ENCODE assay signal across 13 cellular contexts in genomic region chr15:31484369-31484951, GRCh38.
DNase-seq lines count a peak whose midpoint lies in the region; ATAC-seq and TF ChIP-seq lines count a peak whose summit lies in the region.
"Had no signal": no experiment of that assay in that cellular context is flagged by ENCODE, and none has a peak within 500 bp of the region (broad histone marks: within the 10 kb centered on the region; RNA-seq: fewer than 3 reads in every experiment).

No MANE protein-coding gene starts in this region.

- peaks cover 9% of the 10 kb centered on the region for H3K36me3 Mint-ChIP-seq in CD4-positive, alpha-beta T cell (ENCODE audit: low read depth)
- peaks cover 5% of the 10 kb centered on the region for H3K36me3 Mint-ChIP-seq in dendritic cell treated with granulocyte-macrophage colony-stimulating factor and Interleukin-4, amounts not matched to agents 40 ng/mL and 50 ng/mL, for 4 days (ENCODE audit: low read depth)

- H4K20me1 ChIP-seq in neural cell (ENCODE audit: insufficient read depth): no peaks in the 10 kb centered on the region

- no peak overlapping the region for H3K4me2 ChIP-seq in neural cell (ENCODE audit: low read length)
- H3K4me2 ChIP-seq: PC-9 had no signal

- H2AFZ ChIP-seq in neural cell (ENCODE audit: low read depth, low read length): no peak overlapping the region
- H2AFZ ChIP-seq: PC-9 had no signal

- H3K79me2 ChIP-seq in neural cell (replicated peaks; ENCODE audit: insufficient read depth, low read length): no peaks in the 10 kb centered on the region

- WGBS in HUES64: 94% methylated on average over 44 of the region's 44 CpGs

- no peak for TF ChIP-seq EP300 in neural cell (conservative IDR thresholded peaks at IDR 0.05; ENCODE audit: poor library complexity, severe bottlenecking)

- no peak for TF ChIP-seq CTCF in CD4-positive, alpha-beta T cell (IDR thresholded peaks at IDR 0.05)
- no peak for TF ChIP-seq CTCF in neural cell (IDR thresholded peaks at IDR 0.05; ENCODE audit: poor library complexity, severe bottlenecking)

- H3K4me1 Mint-ChIP-seq in CD4-positive, alpha-beta T cell (ENCODE audit: low read depth): peaks cover 49% of the 10 kb centered on the region
- peaks cover 20% of the 10 kb centered on the region for H3K4me1 Mint-ChIP-seq in dendritic cell treated with granulocyte-macrophage colony-stimulating factor and Interleukin-4, amounts not matched to agents 40 ng/mL and 50 ng/mL, for 4 days (ENCODE audit: low read depth)

- TF ChIP-seq RAD21 in neural cell (conservative IDR thresholded peaks at IDR 0.05): no peak

- intact Hi-C loops in CD4-positive, alpha-beta T cell (cut with DNase I, micrococcal nuclease): loop anchor here (2.0 to 10.0 kb wide), 4 partner anchors 90 to 388 kb away; partner anchors contain the start of gene OTUD7A (in 1 of the 2)
- intact Hi-C loops in dendritic cell treated with granulocyte-macrophage colony-stimulating factor and Interleukin-4, amounts not matched to agents 40 ng/mL and 50 ng/mL, for 4 days (cut with micrococcal nuclease): loop anchor here (10.0 kb wide), 1 partner anchor 120 kb away; no protein-coding TSS in a partner anchor

- H3K4me1 ChIP-seq in HUES64 (ENCODE audit: insufficient read depth, low read length): no peaks in the 10 kb centered on the region

- H3K9ac ChIP-seq in HUES64 (ENCODE audit: low read depth, low read length): no peak overlapping the region
- H3K9ac ChIP-seq in neural cell (ENCODE audit: low read length): no peak overlapping the region

- ATAC-seq in CD4-positive, alpha-beta T cell (ENCODE audit: poor library complexity): no peak
- ATAC-seq in GM18870 (IDR thresholded peaks at IDR 0.05; ENCODE audit: unreplicated experiment): no peak
- ATAC-seq: GM12878, K562 had no signal

- no peaks in the 10 kb centered on the region for H3K27me3 ChIP-seq in CD4-positive, alpha-beta T cell (ENCODE audit: control insufficient read depth, insufficient read depth, low read length)
- H3K27me3 ChIP-seq in HUES64 (ENCODE audit: insufficient read depth, low read length) (peaks cover 60% of the 10 kb centered on the region), neural cell (ENCODE audit: insufficient read depth, low read depth, low read length) (peaks cover 63% of the 10 kb centered on the region)
- H3K27me3 ChIP-seq: BE2C had no signal

- POLR2A ChIA-PET in CD4-positive, alpha-beta T cell (lab: Charles Lee): interaction anchor here (0.9 to 4.6 kb wide), 15 partner anchors 11 to 277 kb away, joined by 3 to 68 read pairs (median 10); partner anchors contain the start of gene KLF13

- no peaks in the 10 kb centered on the region for H3K9me3 Mint-ChIP-seq in CD4-positive, alpha-beta T cell
- no peaks in the 10 kb centered on the region for H3K9me3 Mint-ChIP-seq in dendritic cell treated with granulocyte-macrophage colony-stimulating factor and Interleukin-4, amounts not matched to agents 40 ng/mL and 50 ng/mL, for 4 days

- CTCF ChIA-PET in CD4-positive, alpha-beta T cell (lab: Charles Lee): interaction anchor here (1.2 to 1.9 kb wide), 2 partner anchors 11 to 269 kb away, joined by 4 to 7 read pairs; no protein-coding TSS in a partner anchor

- no peak for DNase-seq in CD4-positive, alpha-beta T cell
- DNase-seq in occipital lobe (lab: John Stamatoyannopoulos, UW): no peak
- DNase-seq in NCI-H1694 treated with DMSO at 0.1 percent for 48 hours (lab: John Stamatoyannopoulos, UW): no peak
- no peak for DNase-seq in NCI-H187 (lab: John Stamatoyannopoulos, UW)
- DNase-seq: BE2C, NCI-H446, PC-9 had no signal

- H3K27ac Mint-ChIP-seq in CD4-positive, alpha-beta T cell: peak overlapping the region; percentile 81
- H3K27ac Mint-ChIP-seq in dendritic cell treated with granulocyte-macrophage colony-stimulating factor and Interleukin-4, amounts not matched to agents 40 ng/mL and 50 ng/mL, for 4 days: no peak overlapping the region

- no peaks in the 10 kb centered on the region for H3F3A ChIP-seq in neural cell (ENCODE audit: insufficient read depth, low read length, poor library complexity, severe bottlenecking)

- H3K4me3 ChIP-seq in HUES64 (ENCODE audit: low read length) (0 out of 2 replicates have a peak overlapping the region, but pooled peaks have one; percentile 6), neural cell (ENCODE audit: low read length) (peak overlapping the region; percentile 40)
- H3K4me3 ChIP-seq: GM12878, K562, PC-9 had no signal

- H3K36me3 ChIP-seq in HUES64 (ENCODE audit: insufficient read depth, low read length) (no peaks in the 10 kb centered on the region), neural cell (ENCODE audit: insufficient read depth, low read length) (peaks cover 11% of the 10 kb centered on the region)
- H3K36me3 ChIP-seq: BE2C had no signal

- H3K4me3 Mint-ChIP-seq in CD4-positive, alpha-beta T cell: peak overlapping the region; percentile 91
- peak overlapping the region; percentile 60 for H3K4me3 Mint-ChIP-seq in dendritic cell treated with granulocyte-macrophage colony-stimulating factor and Interleukin-4, amounts not matched to agents 40 ng/mL and 50 ng/mL, for 4 days

- H3K9me2 ChIP-seq in neural cell (ENCODE audit: insufficient read depth, low read length): no peaks in the 10 kb centered on the region

- no peaks in the 10 kb centered on the region for H3K27me3 Mint-ChIP-seq in CD4-positive, alpha-beta T cell
- peaks cover 66% of the 10 kb centered on the region for H3K27me3 Mint-ChIP-seq in dendritic cell treated with granulocyte-macrophage colony-stimulating factor and Interleukin-4, amounts not matched to agents 40 ng/mL and 50 ng/mL, for 4 days

- H3K9me3 ChIP-seq in CD4-positive, alpha-beta T cell (ENCODE audit: control insufficient read depth, low read length): no peaks in the 10 kb centered on the region
- H3K9me3 ChIP-seq in HUES64 (ENCODE audit: insufficient read depth, low read depth, low read length): 0 out of 2 replicates have a peak, but pooled peaks cover 5% of the 10 kb centered on the region
- peaks cover 9% of the 10 kb centered on the region for H3K9me3 ChIP-seq in neural cell (ENCODE audit: low read length)
- H3K9me3 ChIP-seq: BE2C had no signal

- no peak overlapping the region for H3K27ac ChIP-seq in CD4-positive, alpha-beta T cell (ENCODE audit: low read depth, low read length)
- no peak overlapping the region for H3K27ac ChIP-seq in HUES64 (ENCODE audit: low read depth, low read length)
- H3K27ac ChIP-seq in neural cell (ENCODE audit: low read length): no peak overlapping the region
- H3K27ac ChIP-seq: PC-9 had no signal

TF ChIP-seq in neural cell, 6 proteins besides CTCF, POLR2A, EP300 and RAD21:
- TF ChIP-seq SMC3 (conservative IDR thresholded peaks at IDR 0.05; ENCODE audit: poor library complexity): no peak
- no peak for TF ChIP-seq MXI1 (conservative IDR thresholded peaks at IDR 0.05; ENCODE audit: poor library complexity, severe bottlenecking)
- TF ChIP-seq, protein P1, sequence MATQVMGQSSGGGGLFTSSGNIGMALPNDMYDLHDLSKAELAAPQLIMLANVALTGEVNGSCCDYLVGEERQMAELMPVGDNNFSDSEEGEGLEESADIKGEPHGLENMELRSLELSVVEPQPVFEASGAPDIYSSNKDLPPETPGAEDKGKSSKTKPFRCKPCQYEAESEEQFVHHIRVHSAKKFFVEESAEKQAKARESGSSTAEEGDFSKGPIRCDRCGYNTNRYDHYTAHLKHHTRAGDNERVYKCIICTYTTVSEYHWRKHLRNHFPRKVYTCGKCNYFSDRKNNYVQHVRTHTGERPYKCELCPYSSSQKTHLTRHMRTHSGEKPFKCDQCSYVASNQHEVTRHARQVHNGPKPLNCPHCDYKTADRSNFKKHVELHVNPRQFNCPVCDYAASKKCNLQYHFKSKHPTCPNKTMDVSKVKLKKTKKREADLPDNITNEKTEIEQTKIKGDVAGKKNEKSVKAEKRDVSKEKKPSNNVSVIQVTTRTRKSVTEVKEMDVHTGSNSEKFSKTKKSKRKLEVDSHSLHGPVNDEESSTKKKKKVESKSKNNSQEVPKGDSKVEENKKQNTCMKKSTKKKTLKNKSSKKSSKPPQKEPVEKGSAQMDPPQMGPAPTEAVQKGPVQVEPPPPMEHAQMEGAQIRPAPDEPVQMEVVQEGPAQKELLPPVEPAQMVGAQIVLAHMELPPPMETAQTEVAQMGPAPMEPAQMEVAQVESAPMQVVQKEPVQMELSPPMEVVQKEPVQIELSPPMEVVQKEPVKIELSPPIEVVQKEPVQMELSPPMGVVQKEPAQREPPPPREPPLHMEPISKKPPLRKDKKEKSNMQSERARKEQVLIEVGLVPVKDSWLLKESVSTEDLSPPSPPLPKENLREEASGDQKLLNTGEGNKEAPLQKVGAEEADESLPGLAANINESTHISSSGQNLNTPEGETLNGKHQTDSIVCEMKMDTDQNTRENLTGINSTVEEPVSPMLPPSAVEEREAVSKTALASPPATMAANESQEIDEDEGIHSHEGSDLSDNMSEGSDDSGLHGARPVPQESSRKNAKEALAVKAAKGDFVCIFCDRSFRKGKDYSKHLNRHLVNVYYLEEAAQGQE (IDR thresholded peaks at IDR 0.05; ENCODE audit: borderline replicate concordance): no peak
TF ChIP-seq in neural cell: peak in this region for 0.
